1 cellular context compared by ENCODE assay signal in the genomic region with DNA sequence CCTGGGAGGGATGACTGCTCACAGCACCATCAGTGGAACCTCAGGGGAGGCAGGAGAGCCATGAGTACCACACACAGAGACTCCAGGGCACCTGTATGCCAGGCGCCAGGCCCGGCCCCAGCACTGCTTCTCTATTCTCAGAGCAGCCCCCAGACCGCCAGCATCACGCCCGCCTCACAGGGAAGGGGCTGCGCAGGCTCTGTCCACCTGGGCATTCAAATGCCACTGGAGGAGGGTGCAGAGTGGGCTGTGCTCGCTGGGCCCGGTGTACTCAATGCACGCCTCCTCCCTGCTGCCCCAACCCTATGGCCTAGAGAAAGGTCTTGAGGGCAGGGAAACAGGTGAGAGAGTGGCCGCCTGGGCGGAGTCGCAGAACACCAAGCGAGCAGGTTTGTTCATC.
TF ChIP-seq lines count a peak whose summit lies in the region.

No MANE protein-coding gene starts in this region.

TF ChIP-seq in HepG2, 621 proteins besides CTCF, POLR2A, EP300 and RAD21 (continued from another document):
- TF ChIP-seq, protein P1, sequence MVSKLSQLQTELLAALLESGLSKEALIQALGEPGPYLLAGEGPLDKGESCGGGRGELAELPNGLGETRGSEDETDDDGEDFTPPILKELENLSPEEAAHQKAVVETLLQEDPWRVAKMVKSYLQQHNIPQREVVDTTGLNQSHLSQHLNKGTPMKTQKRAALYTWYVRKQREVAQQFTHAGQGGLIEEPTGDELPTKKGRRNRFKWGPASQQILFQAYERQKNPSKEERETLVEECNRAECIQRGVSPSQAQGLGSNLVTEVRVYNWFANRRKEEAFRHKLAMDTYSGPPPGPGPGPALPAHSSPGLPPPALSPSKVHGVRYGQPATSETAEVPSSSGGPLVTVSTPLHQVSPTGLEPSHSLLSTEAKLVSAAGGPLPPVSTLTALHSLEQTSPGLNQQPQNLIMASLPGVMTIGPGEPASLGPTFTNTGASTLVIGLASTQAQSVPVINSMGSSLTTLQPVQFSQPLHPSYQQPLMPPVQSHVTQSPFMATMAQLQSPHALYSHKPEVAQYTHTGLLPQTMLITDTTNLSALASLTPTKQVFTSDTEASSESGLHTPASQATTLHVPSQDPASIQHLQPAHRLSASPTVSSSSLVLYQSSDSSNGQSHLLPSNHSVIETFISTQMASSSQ (IDR thresholded peaks at IDR 0.05; ENCODE audit: low read depth): no peak
- TF ChIP-seq, protein P1 (CRISPR knock-in tag; IDR thresholded peaks at IDR 0.05; ENCODE audit: borderline replicate concordance): no peak
TF ChIP-seq in HepG2: peak in this region for 1.
